ENCODE assay signal across 1 cellular context in genomic region chr15:56725386-56725785, GRCh38.
TF ChIP-seq lines count a peak whose summit lies in the region.

No MANE protein-coding gene starts in this region.

TF ChIP-seq in GM23338, 12 proteins besides CTCF, POLR2A, EP300 and RAD21 (continued from another document):
- TF ChIP-seq ZNF462 (CRISPR knock-in tag; IDR thresholded peaks at IDR 0.05) (no peak), POLR2AphosphoS5 (IDR thresholded peaks at IDR 0.05; ENCODE audit: low read depth) (no peak), EZH2phosphoT487 (IDR thresholded peaks at IDR 0.05; ENCODE audit: unreplicated experiment) (no peak), ZNF331 (CRISPR knock-in tag; IDR thresholded peaks at IDR 0.05; ENCODE audit: low read depth) (no peak), EZH2 (IDR thresholded peaks at IDR 0.05; ENCODE audit: low read depth, unreplicated experiment) (no peak), NANOG (IDR thresholded peaks at IDR 0.05; ENCODE audit: borderline replicate concordance) (no peak), STAT1 (IDR thresholded peaks at IDR 0.05; ENCODE audit: unreplicated experiment) (no peak)
